In the genomic region with DNA sequence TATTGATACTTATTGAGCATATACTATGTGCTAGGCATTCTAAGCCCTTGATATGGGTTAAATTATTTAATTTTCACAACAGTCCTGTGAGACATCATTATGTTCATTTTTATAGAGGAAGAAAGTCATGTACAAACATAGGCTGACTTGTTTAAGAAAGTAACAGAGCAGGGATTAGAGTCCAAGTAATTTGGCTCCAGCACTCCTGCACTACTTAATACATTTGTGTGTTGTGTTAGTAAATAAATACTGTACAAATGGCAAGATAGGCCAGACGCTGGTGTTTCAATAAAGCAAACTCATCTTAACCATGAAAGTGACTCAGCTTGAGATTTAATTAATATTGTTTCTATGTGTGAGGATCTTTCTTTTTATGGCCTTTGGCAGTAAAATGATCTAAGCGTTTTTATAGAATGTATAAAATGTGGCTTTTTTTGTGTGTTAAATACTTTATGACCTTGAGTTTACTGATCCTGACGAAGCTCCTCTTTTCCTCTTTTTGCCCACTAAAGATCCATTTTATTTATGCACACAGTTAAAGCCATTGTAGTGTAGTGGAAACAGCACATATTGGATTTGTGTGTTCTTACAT, we compare ENCODE assay signal across 1 cellular context.
TF ChIP-seq lines count a peak whose summit lies in the region.

No MANE protein-coding gene starts in this region.

TF ChIP-seq in GM23338, 12 proteins besides CTCF, POLR2A, EP300 and RAD21 (continued from another document):
- TF ChIP-seq, protein P1, sequence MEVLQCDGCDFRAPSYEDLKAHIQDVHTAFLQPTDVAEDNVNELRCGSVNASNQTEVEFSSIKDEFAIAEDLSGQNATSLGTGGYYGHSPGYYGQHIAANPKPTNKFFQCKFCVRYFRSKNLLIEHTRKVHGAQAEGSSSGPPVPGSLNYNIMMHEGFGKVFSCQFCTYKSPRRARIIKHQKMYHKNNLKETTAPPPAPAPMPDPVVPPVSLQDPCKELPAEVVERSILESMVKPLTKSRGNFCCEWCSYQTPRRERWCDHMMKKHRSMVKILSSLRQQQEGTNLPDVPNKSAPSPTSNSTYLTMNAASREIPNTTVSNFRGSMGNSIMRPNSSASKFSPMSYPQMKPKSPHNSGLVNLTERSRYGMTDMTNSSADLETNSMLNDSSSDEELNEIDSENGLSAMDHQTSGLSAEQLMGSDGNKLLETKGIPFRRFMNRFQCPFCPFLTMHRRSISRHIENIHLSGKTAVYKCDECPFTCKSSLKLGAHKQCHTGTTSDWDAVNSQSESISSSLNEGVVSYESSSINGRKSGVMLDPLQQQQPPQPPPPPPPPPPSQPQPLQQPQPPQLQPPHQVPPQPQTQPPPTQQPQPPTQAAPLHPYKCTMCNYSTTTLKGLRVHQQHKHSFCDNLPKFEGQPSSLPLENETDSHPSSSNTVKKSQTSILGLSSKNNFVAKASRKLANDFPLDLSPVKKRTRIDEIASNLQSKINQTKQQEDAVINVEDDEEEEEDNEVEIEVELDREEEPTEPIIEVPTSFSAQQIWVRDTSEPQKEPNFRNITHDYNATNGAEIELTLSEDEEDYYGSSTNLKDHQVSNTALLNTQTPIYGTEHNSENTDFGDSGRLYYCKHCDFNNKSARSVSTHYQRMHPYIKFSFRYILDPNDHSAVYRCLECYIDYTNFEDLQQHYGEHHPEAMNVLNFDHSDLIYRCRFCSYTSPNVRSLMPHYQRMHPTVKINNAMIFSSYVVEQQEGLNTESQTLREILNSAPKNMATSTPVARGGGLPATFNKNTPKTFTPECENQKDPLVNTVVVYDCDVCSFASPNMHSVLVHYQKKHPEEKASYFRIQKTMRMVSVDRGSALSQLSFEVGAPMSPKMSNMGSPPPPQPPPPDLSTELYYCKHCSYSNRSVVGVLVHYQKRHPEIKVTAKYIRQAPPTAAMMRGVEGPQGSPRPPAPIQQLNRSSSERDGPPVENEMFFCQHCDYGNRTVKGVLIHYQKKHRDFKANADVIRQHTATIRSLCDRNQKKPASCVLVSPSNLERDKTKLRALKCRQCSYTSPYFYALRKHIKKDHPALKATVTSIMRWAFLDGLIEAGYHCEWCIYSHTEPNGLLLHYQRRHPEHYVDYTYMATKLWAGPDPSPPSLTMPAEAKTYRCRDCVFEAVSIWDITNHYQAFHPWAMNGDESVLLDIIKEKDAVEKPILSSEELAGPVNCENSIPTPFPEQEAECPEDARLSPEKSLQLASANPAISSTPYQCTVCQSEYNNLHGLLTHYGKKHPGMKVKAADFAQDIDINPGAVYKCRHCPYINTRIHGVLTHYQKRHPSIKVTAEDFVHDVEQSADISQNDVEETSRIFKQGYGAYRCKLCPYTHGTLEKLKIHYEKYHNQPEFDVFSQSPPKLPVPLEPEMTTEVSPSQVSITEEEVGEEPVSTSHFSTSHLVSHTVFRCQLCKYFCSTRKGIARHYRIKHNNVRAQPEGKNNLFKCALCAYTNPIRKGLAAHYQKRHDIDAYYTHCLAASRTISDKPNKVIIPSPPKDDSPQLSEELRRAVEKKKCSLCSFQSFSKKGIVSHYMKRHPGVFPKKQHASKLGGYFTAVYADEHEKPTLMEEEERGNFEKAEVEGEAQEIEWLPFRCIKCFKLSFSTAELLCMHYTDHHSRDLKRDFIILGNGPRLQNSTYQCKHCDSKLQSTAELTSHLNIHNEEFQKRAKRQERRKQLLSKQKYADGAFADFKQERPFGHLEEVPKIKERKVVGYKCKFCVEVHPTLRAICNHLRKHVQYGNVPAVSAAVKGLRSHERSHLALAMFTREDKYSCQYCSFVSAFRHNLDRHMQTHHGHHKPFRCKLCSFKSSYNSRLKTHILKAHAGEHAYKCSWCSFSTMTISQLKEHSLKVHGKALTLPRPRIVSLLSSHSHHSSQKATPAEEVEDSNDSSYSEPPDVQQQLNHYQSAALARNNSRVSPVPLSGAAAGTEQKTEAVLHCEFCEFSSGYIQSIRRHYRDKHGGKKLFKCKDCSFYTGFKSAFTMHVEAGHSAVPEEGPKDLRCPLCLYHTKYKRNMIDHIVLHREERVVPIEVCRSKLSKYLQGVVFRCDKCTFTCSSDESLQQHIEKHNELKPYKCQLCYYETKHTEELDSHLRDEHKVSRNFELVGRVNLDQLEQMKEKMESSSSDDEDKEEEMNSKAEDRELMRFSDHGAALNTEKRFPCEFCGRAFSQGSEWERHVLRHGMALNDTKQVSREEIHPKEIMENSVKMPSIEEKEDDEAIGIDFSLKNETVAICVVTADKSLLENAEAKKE (CRISPR knock-in tag; IDR thresholded peaks at IDR 0.05) = no peak
- TF ChIP-seq CREB1 (CRISPR knock-in tag; IDR thresholded peaks at IDR 0.05; ENCODE audit: low read depth) (no peak), JUNB (IDR thresholded peaks at IDR 0.05; ENCODE audit: unreplicated experiment) (no peak), EZH2phosphoT487 (IDR thresholded peaks at IDR 0.05; ENCODE audit: unreplicated experiment) (no peak), POLR2AphosphoS5 (IDR thresholded peaks at IDR 0.05; ENCODE audit: low read depth) (no peak), ETS1 (IDR thresholded peaks at IDR 0.05) (no peak), ZNF114 (CRISPR knock-in tag; IDR thresholded peaks at IDR 0.05) (no peak), STAT1 (IDR thresholded peaks at IDR 0.05; ENCODE audit: unreplicated experiment) (no peak), EZH2 (IDR thresholded peaks at IDR 0.05; ENCODE audit: low read depth, unreplicated experiment) (no peak), ZNF331 (CRISPR knock-in tag; IDR thresholded peaks at IDR 0.05; ENCODE audit: low read depth) (no peak)
- TF ChIP-seq, protein P2, sequence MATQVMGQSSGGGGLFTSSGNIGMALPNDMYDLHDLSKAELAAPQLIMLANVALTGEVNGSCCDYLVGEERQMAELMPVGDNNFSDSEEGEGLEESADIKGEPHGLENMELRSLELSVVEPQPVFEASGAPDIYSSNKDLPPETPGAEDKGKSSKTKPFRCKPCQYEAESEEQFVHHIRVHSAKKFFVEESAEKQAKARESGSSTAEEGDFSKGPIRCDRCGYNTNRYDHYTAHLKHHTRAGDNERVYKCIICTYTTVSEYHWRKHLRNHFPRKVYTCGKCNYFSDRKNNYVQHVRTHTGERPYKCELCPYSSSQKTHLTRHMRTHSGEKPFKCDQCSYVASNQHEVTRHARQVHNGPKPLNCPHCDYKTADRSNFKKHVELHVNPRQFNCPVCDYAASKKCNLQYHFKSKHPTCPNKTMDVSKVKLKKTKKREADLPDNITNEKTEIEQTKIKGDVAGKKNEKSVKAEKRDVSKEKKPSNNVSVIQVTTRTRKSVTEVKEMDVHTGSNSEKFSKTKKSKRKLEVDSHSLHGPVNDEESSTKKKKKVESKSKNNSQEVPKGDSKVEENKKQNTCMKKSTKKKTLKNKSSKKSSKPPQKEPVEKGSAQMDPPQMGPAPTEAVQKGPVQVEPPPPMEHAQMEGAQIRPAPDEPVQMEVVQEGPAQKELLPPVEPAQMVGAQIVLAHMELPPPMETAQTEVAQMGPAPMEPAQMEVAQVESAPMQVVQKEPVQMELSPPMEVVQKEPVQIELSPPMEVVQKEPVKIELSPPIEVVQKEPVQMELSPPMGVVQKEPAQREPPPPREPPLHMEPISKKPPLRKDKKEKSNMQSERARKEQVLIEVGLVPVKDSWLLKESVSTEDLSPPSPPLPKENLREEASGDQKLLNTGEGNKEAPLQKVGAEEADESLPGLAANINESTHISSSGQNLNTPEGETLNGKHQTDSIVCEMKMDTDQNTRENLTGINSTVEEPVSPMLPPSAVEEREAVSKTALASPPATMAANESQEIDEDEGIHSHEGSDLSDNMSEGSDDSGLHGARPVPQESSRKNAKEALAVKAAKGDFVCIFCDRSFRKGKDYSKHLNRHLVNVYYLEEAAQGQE (IDR thresholded peaks at IDR 0.05; ENCODE audit: unreplicated experiment) = no peak
